In the genomic region with DNA sequence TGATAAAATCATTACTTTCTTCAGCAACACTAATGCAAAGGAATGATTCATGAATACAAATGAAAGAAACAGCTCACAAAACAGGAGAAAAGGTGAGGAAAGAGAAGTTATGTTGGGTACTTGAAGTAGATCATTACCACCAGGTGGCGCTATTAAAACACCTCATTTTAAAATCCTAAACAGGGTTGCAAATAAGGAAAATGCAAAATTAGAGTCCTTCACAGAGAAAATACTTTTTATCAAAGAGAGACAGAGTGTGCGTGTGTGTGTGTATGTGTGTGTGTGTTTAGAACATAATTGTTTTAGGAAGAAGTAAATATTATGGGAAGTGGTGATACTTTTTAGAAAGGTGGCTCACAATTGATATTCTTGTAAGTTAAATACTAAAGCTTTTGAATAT, we compare ENCODE assay signal across 8 cellular contexts. TPM values are rescaled to one million over a fixed set of nuclear protein-coding genes. Genes with fewer than 3 reads are reported as not detected.
A peak's percentile ranks its signal among the peaks of the same experiment; 100 is the strongest.
DNase-seq lines count a peak whose midpoint lies in the region; ATAC-seq, FAIRE-seq and TF ChIP-seq lines count a peak whose summit lies in the region.

No MANE protein-coding gene starts in this region.

- no peaks in the 10 kb centered on the region for H3K27me3 ChIP-seq in endodermal cell (ENCODE audit: control insufficient read depth, insufficient read depth, low read length, poor library complexity, severe bottlenecking)

- peak; percentile 56 for ATAC-seq in memory B cell (ENCODE audit: low read depth)
- no peak for ATAC-seq in HG03469 (IDR thresholded peaks at IDR 0.05; ENCODE audit: unreplicated experiment)

- peak; percentile 88 for TF ChIP-seq CTCF in endodermal cell (conservative IDR thresholded peaks at IDR 0.05)

- no peaks in the 10 kb centered on the region for H3K9me3 ChIP-seq in endodermal cell (ENCODE audit: control insufficient read depth, low read length)

- H3K36me3 ChIP-seq in endodermal cell (ENCODE audit: control insufficient read depth, insufficient read depth, low read length) = no peaks in the 10 kb centered on the region

- no peak overlapping the region for H3K9ac ChIP-seq in endodermal cell (ENCODE audit: extremely low read depth, low read length, poor library complexity, severe bottlenecking)

- H3K4me3 Mint-ChIP-seq in endodermal cell (no peak overlapping the region), memory B cell (no peak overlapping the region)

- H3K27me3 Mint-ChIP-seq in endodermal cell (ENCODE audit: insufficient read depth) (no peaks in the 10 kb centered on the region), memory B cell (no peaks in the 10 kb centered on the region)

- H3K4me1 Mint-ChIP-seq in endodermal cell (no peaks in the 10 kb centered on the region), memory B cell (peaks cover 7% of the 10 kb centered on the region)

- no peak for FAIRE-seq in RCC 7860 (lab: Jason Lieb, UNC)

- H3K36me3 Mint-ChIP-seq in endodermal cell (ENCODE audit: low read depth) (no peaks in the 10 kb centered on the region), memory B cell (no peaks in the 10 kb centered on the region)

- peak; percentile 73 for DNase-seq in ELR (ENCODE audit: low read depth)
- DNase-seq in LoVo (ENCODE audit: low spot score) = peak; percentile 77
- peak; percentile 16 for DNase-seq in RCC 7860 (ENCODE audit: low spot score)
- no peak for DNase-seq in endodermal cell
- DNase-seq in memory B cell (ENCODE audit: low spot score in 2 of 2) = peak in 1 of 2 donors; percentile 59
- DNase-seq in activated effector memory CD4-positive, alpha-beta T cell treated with anti-CD3 and anti-CD28 coated beads, Interleukin-2, amount 50 U/mL, for 16 hours = no peak
- DNase-seq in activated CD4-positive, alpha-beta T cell treated with anti-CD3 and anti-CD28 coated beads, Interleukin-2, amount 50 U/mL, for 4 hours = no peak

- no peak overlapping the region for H3K27ac Mint-ChIP-seq in endodermal cell
- no peak overlapping the region for H3K27ac Mint-ChIP-seq in memory B cell

- H3K4me3 ChIP-seq in endodermal cell (ENCODE audit: low read length) = no peak overlapping the region

- H3K9me3 Mint-ChIP-seq in endodermal cell = no peaks in the 10 kb centered on the region
- no peaks in the 10 kb centered on the region for H3K9me3 Mint-ChIP-seq in memory B cell

- 9 to 13% methylated on average over 1 of the region's 2 CpGs for WGBS in endodermal cell (ENCODE audit: insufficient coverage in 1 of 2, insufficient read length in 1 of 2), 2 experiments

- no peaks in the 10 kb centered on the region for H3K4me1 ChIP-seq in endodermal cell (ENCODE audit: control insufficient read depth, insufficient read depth, low read length)

- no peak overlapping the region for H3K27ac ChIP-seq in endodermal cell (ENCODE audit: low read depth, low read length)

RNA-seq across cellular contexts. Expression of a gene that starts 49.5 kb away (rescaled TPM):
- not detected for total RNA-seq in endodermal cell
- not detected for polyA plus RNA-seq in endodermal cell (2013, experiment 1 of 2)
- polyA plus RNA-seq in endodermal cell (2013, experiment 2 of 2) = not detected

Comparison
In these comparisons a context has a peak if more than half of its experiments do, and no peak if none do; other contexts are left out.
1. DNase-seq: peak in ELR (single experiment), LoVo (single experiment) and RCC 7860 (single experiment); none in endodermal cell (single experiment), activated effector memory CD4-positive, alpha-beta T cell treated with anti-CD3 and anti-CD28 coated beads, Interleukin-2, amount 50 U/mL, for 16 hours (single experiment) and activated CD4-positive, alpha-beta T cell treated with anti-CD3 and anti-CD28 coated beads, Interleukin-2, amount 50 U/mL, for 4 hours (0 of 2).